In the genomic region with DNA sequence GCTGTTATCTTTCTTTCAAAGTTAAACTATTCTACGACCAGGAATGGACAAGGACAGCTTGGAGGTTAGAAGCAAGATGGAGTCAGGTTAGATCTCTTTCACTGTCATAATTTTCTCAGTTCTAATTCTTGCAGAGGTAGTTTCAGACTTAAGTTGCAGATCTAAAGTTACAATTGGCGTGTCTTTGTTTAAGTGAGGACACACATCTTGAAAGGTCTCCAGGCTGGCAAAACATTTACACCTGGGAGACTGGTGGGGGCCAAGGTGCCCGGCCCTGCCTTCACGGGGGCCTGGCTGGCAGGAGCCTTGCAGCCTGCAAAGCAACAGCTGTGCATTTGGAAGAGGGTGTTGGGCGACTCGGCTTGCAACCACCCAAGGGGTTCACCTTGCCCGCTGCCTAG, we compare ENCODE assay signal across 15 cellular contexts. TPM values are rescaled to one million over a fixed set of nuclear protein-coding genes. Genes with fewer than 3 reads are reported as not detected.
DNase-seq lines count a peak whose midpoint lies in the region; ATAC-seq, FAIRE-seq and TF ChIP-seq lines count a peak whose summit lies in the region.
"Had no signal": no experiment of that assay in that cellular context is flagged by ENCODE, and none has a peak within 500 bp of the region (broad histone marks: within the 10 kb centered on the region; RNA-seq: fewer than 3 reads in every experiment).

No MANE protein-coding gene starts in this region.

- H3K27me3 Mint-ChIP-seq in T-helper 2 cell treated with Interferon-gamma antibody and Interleukin-4, amounts not matched to agents 5 μg/mL and 100 μg/mL, for 36 hours (ENCODE audit: low read depth) = no peaks in the 10 kb centered on the region
- H3K27me3 Mint-ChIP-seq in astrocyte (ENCODE audit: low read depth, unreplicated experiment) (no peaks in the 10 kb centered on the region), neural progenitor cell (ENCODE audit: insufficient read depth, low read depth) (peaks cover 7% of the 10 kb centered on the region)

- POLR2A ChIA-PET in HCT116 (lab: Charles Lee) = no interaction called here
- POLR2A ChIA-PET in GM10248 (lab: Yijun Ruan, JAX) = no interaction called here
- POLR2A ChIA-PET in OCI-LY7 (lab: Charles Lee) = interaction anchor here (1.2 kb wide), 1 partner anchor 13 kb away, joined by 3 read pairs; no protein-coding TSS in a partner anchor

- H3K79me2 ChIP-seq in HCT116 (ENCODE audit: insufficient read depth, low read length) = peaks cover 8% of the 10 kb centered on the region; the same call in 1 of the 2 replicates
- H3K79me2 ChIP-seq in astrocyte (ENCODE audit: insufficient read depth, low read length) = peaks cover 9% of the 10 kb centered on the region
- H3K79me2 ChIP-seq in neural progenitor cell (ENCODE audit: low read depth) = peaks cover 25% of the 10 kb centered on the region
- H3K79me2 ChIP-seq in OCI-LY7 (ENCODE audit: insufficient read depth, low read depth, low read length) = peaks cover 7% of the 10 kb centered on the region; the same call in 1 of the 2 replicates

- no peak for TF ChIP-seq CTCF in HCT116 (IDR thresholded peaks at IDR 0.05 in 2 of 3, conservative IDR thresholded peaks at IDR 0.05 in 1 of 3; ENCODE audit: borderline replicate concordance in 1 of 3, insufficient read depth in 1 of 3, low read depth in 2 of 3, low read length in 2 of 3)
- no peak for TF ChIP-seq CTCF in astrocyte (IDR thresholded peaks at IDR 0.05; ENCODE audit: insufficient read depth, low read depth, low read length)
- no peak for TF ChIP-seq CTCF in neural progenitor cell (IDR thresholded peaks at IDR 0.05)
- no peak for TF ChIP-seq CTCF in GM10248 (IDR thresholded peaks at IDR 0.05; ENCODE audit: control extremely low read depth, extremely low read depth, low read depth, missing control alignments)
- no peak for TF ChIP-seq CTCF in OCI-LY7 (conservative IDR thresholded peaks at IDR 0.05; ENCODE audit: low read length)

- H3K9ac ChIP-seq in HCT116 (ENCODE audit: low read length) (no peak overlapping the region), astrocyte (ENCODE audit: low read length) (no peak overlapping the region), neural progenitor cell (no peak overlapping the region)

- H3K4me1 ChIP-seq in HCT116 (ENCODE audit: control insufficient read depth in 1 of 2, insufficient read depth in 2 of 2, low read length in 2 of 2) (peaks cover 18 to 28% of the 10 kb centered on the region in 2 experiments), astrocyte (ENCODE audit: insufficient read depth, low read length) (peaks cover 3% of the 10 kb centered on the region), neural progenitor cell (peaks cover 23% of the 10 kb centered on the region), OCI-LY7 (ENCODE audit: insufficient read depth, low read length, poor library complexity, severe bottlenecking) (peaks cover 21% of the 10 kb centered on the region)

- intact Hi-C loops in HCT116 (cut with micrococcal nuclease) (no loop called here), OCI-LY7 (cut with micrococcal nuclease; ENCODE audit: unreplicated experiment) (no loop called here)

- H2AFZ ChIP-seq in HCT116 (ENCODE audit: low read depth, low read length, poor library complexity, severe bottlenecking) (no peak overlapping the region), astrocyte (ENCODE audit: low read depth, low read length) (no peak overlapping the region), neural progenitor cell (replicated peaks) (no peak overlapping the region), OCI-LY7 (ENCODE audit: low read length) (no peak overlapping the region)

- no peak for TF ChIP-seq RAD21 in HCT116 (IDR thresholded peaks at IDR 0.05; ENCODE audit: low read depth)

- DNase-seq in T-helper 2 cell treated with Interferon-gamma antibody and Interleukin-4, amounts not matched to agents 5 μg/mL and 100 μg/mL, for 36 hours (ENCODE audit: low spot score) = no peak
- no peak for DNase-seq in T-helper 2 cell
- DNase-seq in HCT116 (ENCODE audit: low read depth, low spot score) = no peak
- no peak for DNase-seq in astrocyte (ENCODE audit: low read depth)
- DNase-seq in neural progenitor cell (ENCODE audit: low spot score) = no peak
- no peak for DNase-seq in GM10248 (ENCODE audit: extremely low spot score)
- DNase-seq in OCI-LY7 (ENCODE audit: low spot score) = no peak
- DNase-seq: H7; lower lobe of right lung; NCI-H1048; NCI-H524 treated with DMSO at 0.1 percent for 48 hours; stimulated activated naive CD4-positive, alpha-beta T cell treated with Interleukin-2 at 50 U/mL for 16 hours; upper lobe of right lung had no signal

- no peak overlapping the region for H3K27ac Mint-ChIP-seq in T-helper 2 cell treated with Interferon-gamma antibody and Interleukin-4, amounts not matched to agents 5 μg/mL and 100 μg/mL, for 36 hours
- H3K27ac Mint-ChIP-seq in astrocyte (ENCODE audit: unreplicated experiment) (no peak overlapping the region), neural progenitor cell (no peak overlapping the region)

- FAIRE-seq in astrocyte (lab: Jason Lieb, UNC) = no peak

- no peaks in the 10 kb centered on the region for H3K9me2 ChIP-seq in HCT116 (ENCODE audit: insufficient read depth)
- H3K9me2 ChIP-seq in OCI-LY7 (ENCODE audit: insufficient read depth, low read length) = no peaks in the 10 kb centered on the region

- H3K27me3 ChIP-seq in HCT116 (ENCODE audit: insufficient read depth, low read length) = no peaks in the 10 kb centered on the region
- no peaks in the 10 kb centered on the region for H3K27me3 ChIP-seq in astrocyte (ENCODE audit: insufficient read depth, low read length)
- no peaks in the 10 kb centered on the region for H3K27me3 ChIP-seq in neural progenitor cell
- H3K27me3 ChIP-seq: upper lobe of right lung had no signal

- H3K27ac ChIP-seq in HCT116 (ENCODE audit: low read depth, low read length) (no peak overlapping the region), astrocyte (ENCODE audit: low read depth, low read length) (no peak overlapping the region), neural progenitor cell (no peak overlapping the region), OCI-LY7 (ENCODE audit: low read depth, low read length, poor library complexity, severe bottlenecking) (no peak overlapping the region)
- H3K27ac ChIP-seq: C4-2B, lower lobe of right lung, upper lobe of right lung had no signal

- H3K36me3 ChIP-seq in HCT116 (ENCODE audit: control insufficient read depth in 1 of 2, insufficient read depth in 2 of 2, low read length in 2 of 2) (no peaks in the 10 kb centered on the region), astrocyte (ENCODE audit: insufficient read depth, low read length) (no peaks in the 10 kb centered on the region), neural progenitor cell (no peaks in the 10 kb centered on the region), OCI-LY7 (ENCODE audit: insufficient read depth, low read length) (no peaks in the 10 kb centered on the region)
- H3K36me3 ChIP-seq: lower lobe of right lung, upper lobe of right lung had no signal

- H3K9me3 Mint-ChIP-seq in T-helper 2 cell treated with Interferon-gamma antibody and Interleukin-4, amounts not matched to agents 5 μg/mL and 100 μg/mL, for 36 hours = no peaks in the 10 kb centered on the region
- H3K9me3 Mint-ChIP-seq in astrocyte (ENCODE audit: unreplicated experiment) = no peaks in the 10 kb centered on the region
- H3K9me3 Mint-ChIP-seq in neural progenitor cell = no peaks in the 10 kb centered on the region

- BruUV-seq in HCT116 (replicated peaks; lab: Mats Ljungman, UMichigan) (no TSS peak), OCI-LY7 (replicated peaks; lab: Mats Ljungman, UMichigan) (no TSS peak)

- RAD21 ChIA-PET in HCT116 (lab: Charles Lee; ENCODE audit: low non-redundant PET in 1 of 2, low total read pairs in 2 of 2, uncharacterized antibody in 2 of 2, unreplicated experiment in 2 of 2) = no interaction called here

- no peaks in the 10 kb centered on the region for H3K9me3 ChIP-seq in HCT116 (ENCODE audit: control insufficient read depth in 1 of 2, insufficient read depth in 1 of 2, low read depth in 1 of 2, low read length in 2 of 2)
- H3K9me3 ChIP-seq in astrocyte (ENCODE audit: insufficient read depth, low read depth, low read length) = no peaks in the 10 kb centered on the region
- H3K9me3 ChIP-seq in neural progenitor cell (ENCODE audit: low read depth) = no peaks in the 10 kb centered on the region
- H3K9me3 ChIP-seq in OCI-LY7 (ENCODE audit: low read length) = 0 out of 2 replicates have a peak, but pooled peaks cover under 1% of the 10 kb centered on the region
- H3K9me3 ChIP-seq: lower lobe of right lung, upper lobe of right lung had no signal

- peaks cover 23% of the 10 kb centered on the region for H3F3A ChIP-seq in neural progenitor cell (ENCODE audit: low read depth)

- no peak overlapping the region for H3K4me3 ChIP-seq in HCT116 (replicated peaks in 1 of 2; ENCODE audit: low read depth in 1 of 2, low read length in 2 of 2)
- no peak overlapping the region for H3K4me3 ChIP-seq in astrocyte (ENCODE audit: insufficient read depth, low read depth, low read length)
- H3K4me3 ChIP-seq in neural progenitor cell = no peak overlapping the region
- no peak overlapping the region for H3K4me3 ChIP-seq in OCI-LY7 (ENCODE audit: low read depth, low read length, poor library complexity, severe bottlenecking)
- H3K4me3 ChIP-seq: lower lobe of right lung, upper lobe of right lung had no signal

- H4K20me1 ChIP-seq in HCT116 (ENCODE audit: insufficient read depth) (no peaks in the 10 kb centered on the region), astrocyte (ENCODE audit: insufficient read depth, low read length) (no peaks in the 10 kb centered on the region), neural progenitor cell (ENCODE audit: low read depth) (peaks cover 3% of the 10 kb centered on the region), OCI-LY7 (ENCODE audit: insufficient read depth, low read length) (no peaks in the 10 kb centered on the region)

- no peak for TF ChIP-seq POLR2A in HCT116 (IDR thresholded peaks at IDR 0.05; ENCODE audit: borderline replicate concordance, extremely low read depth, insufficient read depth, insufficient read length)

- no peak for ATAC-seq in HCT116
- ATAC-seq in HG02852 (IDR thresholded peaks at IDR 0.05; ENCODE audit: unreplicated experiment) = no peak
- ATAC-seq: lower lobe of right lung, upper lobe of right lung had no signal

- peak overlapping the region; percentile 78; the same call in 1 of the 2 replicates for H3K4me2 ChIP-seq in HCT116 (ENCODE audit: low read length)
- no peak overlapping the region for H3K4me2 ChIP-seq in astrocyte (ENCODE audit: low read length)
- no peak overlapping the region for H3K4me2 ChIP-seq in neural progenitor cell
- no peak overlapping the region for H3K4me2 ChIP-seq in OCI-LY7 (ENCODE audit: low read length)

- H3K36me3 Mint-ChIP-seq in T-helper 2 cell treated with Interferon-gamma antibody and Interleukin-4, amounts not matched to agents 5 μg/mL and 100 μg/mL, for 36 hours (ENCODE audit: low read depth) = peaks cover 2% of the 10 kb centered on the region
- no peaks in the 10 kb centered on the region for H3K36me3 Mint-ChIP-seq in astrocyte (ENCODE audit: low read depth, unreplicated experiment)
- H3K36me3 Mint-ChIP-seq in neural progenitor cell = peaks cover 2% of the 10 kb centered on the region

- H3K4me3 Mint-ChIP-seq in T-helper 2 cell treated with Interferon-gamma antibody and Interleukin-4, amounts not matched to agents 5 μg/mL and 100 μg/mL, for 36 hours = peak overlapping the region; percentile 58
- H3K4me3 Mint-ChIP-seq in astrocyte (ENCODE audit: unreplicated experiment) = peak overlapping the region; percentile 68
- H3K4me3 Mint-ChIP-seq in neural progenitor cell = peak overlapping the region; percentile 70

- peaks cover 18% of the 10 kb centered on the region for H3K4me1 Mint-ChIP-seq in T-helper 2 cell treated with Interferon-gamma antibody and Interleukin-4, amounts not matched to agents 5 μg/mL and 100 μg/mL, for 36 hours (ENCODE audit: low read depth)
- H3K4me1 Mint-ChIP-seq in astrocyte (ENCODE audit: low read depth, unreplicated experiment) (peaks cover 11% of the 10 kb centered on the region), neural progenitor cell (peaks cover 25% of the 10 kb centered on the region)

- CTCF ChIA-PET in HCT116 (lab: Charles Lee) (no interaction called here), GM10248 (lab: Yijun Ruan, JAX) (interaction anchor here (1.6 kb wide), 1 partner anchor 18 kb away, joined by 5 read pairs; no protein-coding TSS in a partner anchor), OCI-LY7 (lab: Charles Lee; ENCODE audit: unreplicated experiment) (interaction anchor here (2.2 kb wide), 1 partner anchor 9 kb away, joined by 22 read pairs; no protein-coding TSS in a partner anchor)

RNA-seq across cellular contexts. Expression of gene DYNC2I1, which starts 1.7 kb away (rescaled TPM):
- total RNA-seq in HCT116 (2021; ENCODE audit: unreplicated experiment) (13.6 TPM), astrocyte (17.0 and 20.2 TPM in 2 replicates), neural progenitor cell (ENCODE audit: low replicate concordance) (12.9 and 15.8 TPM in 2 replicates), OCI-LY7 (2022) (12.0 TPM in 2 replicates)
- polyA plus RNA-seq in HCT116 (2012) = 13.2 and 15.5 TPM in 2 replicates
- 5.6 and 17.1 TPM in 2 replicates for total RNA-seq in OCI-LY7 (2014; rRNA removed; shearing (Covaris generic))

RNA-seq across cellular contexts. Expression of gene ESYT2, which starts 25.4 kb away (rescaled TPM):
- total RNA-seq in HCT116 (2021; ENCODE audit: unreplicated experiment) (68.2 TPM), astrocyte (56.1 and 60.9 TPM in 2 replicates), neural progenitor cell (ENCODE audit: low replicate concordance) (33.4 and 39.3 TPM in 2 replicates), OCI-LY7 (2022) (24.2 and 25.7 TPM in 2 replicates)
- 48.8 and 57.5 TPM in 2 replicates for polyA plus RNA-seq in HCT116 (2012)
- total RNA-seq in OCI-LY7 (2014; rRNA removed; shearing (Covaris generic)) = 30.5 and 33.7 TPM in 2 replicates
